In the genomic region with DNA sequence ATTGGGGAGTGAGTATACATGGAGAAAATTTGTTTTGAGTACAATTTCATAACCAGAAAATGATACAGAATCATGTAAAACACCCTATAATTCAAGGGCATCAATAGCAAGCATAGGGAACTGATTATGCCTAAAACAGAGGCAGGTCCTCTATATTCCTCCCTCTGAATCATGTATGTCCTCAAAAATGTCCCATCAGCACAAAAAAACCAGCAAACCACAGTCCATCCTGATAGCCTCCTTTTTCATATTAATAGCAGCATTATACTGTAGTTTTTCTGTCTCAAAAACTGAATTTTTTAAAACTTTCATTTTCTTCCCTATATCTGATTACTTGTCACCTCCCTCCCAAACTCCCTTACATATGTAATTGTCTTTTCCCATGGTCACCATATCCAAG, we compare ENCODE assay signal across 20 cellular contexts.
DNase-seq lines count a peak whose midpoint lies in the region; ATAC-seq, FAIRE-seq and TF ChIP-seq lines count a peak whose summit lies in the region.
"Had no signal": no experiment of that assay in that cellular context is flagged by ENCODE, and none has a peak within 500 bp of the region (broad histone marks: within the 10 kb centered on the region; RNA-seq: fewer than 3 reads in every experiment).

No MANE protein-coding gene starts in this region.

- H3K79me1 ChIP-seq in IMR-90 (ENCODE audit: low read depth in 1 of 2, low read length in 2 of 2): no peaks in the 10 kb centered on the region

- H3K27ac ChIP-seq in A549 (no peak overlapping the region), IMR-90 (ENCODE audit: insufficient read depth, low read length) (no peak overlapping the region), K562 (ENCODE audit: extremely low read depth, low read depth, low read length) (no peak overlapping the region)
- H3K27ac ChIP-seq: BLaER1 treated with 17β-estradiol and CSF1 and Interleukin-3, amounts not matched to agents 10 nM and 100 nM; C4-2B had no signal

- no peaks in the 10 kb centered on the region for H3K36me3 ChIP-seq in IMR-90 (ENCODE audit: control insufficient read depth, insufficient read depth, low read length)
- H3K36me3 ChIP-seq in K562 (ENCODE audit: control insufficient read depth, insufficient read depth, low read length): no peaks in the 10 kb centered on the region
- H3K36me3 ChIP-seq: BLaER1 treated with 17β-estradiol and CSF1 and Interleukin-3, amounts not matched to agents 10 nM and 100 nM had no signal

- CTCF ChIA-PET in A549 (lab: Yijun Ruan, JAX) (no interaction called here), IMR-90 (lab: Yijun Ruan, JAX) (no interaction called here), K562 (lab: Yijun Ruan, JAX; ENCODE audit: low intra/inter-chr PET ratio) (no interaction called here)

- FAIRE-seq in A549 (lab: Jason Lieb, UNC): no peak
- FAIRE-seq in K562 (lab: Jason Lieb, UNC): no peak
- FAIRE-seq: A204.1, D721Med, G401.6, GM12891, GM19239 had no signal

- TF ChIP-seq EP300 in A549 (IDR thresholded peaks at IDR 0.05) (no peak), K562 (IDR thresholded peaks at IDR 0.05; ENCODE audit: low read length) (no peak)

- H2AK9ac ChIP-seq in IMR-90 (replicated peaks; ENCODE audit: low read depth, low read length, poor library complexity): no peak overlapping the region

- H3K4me2 ChIP-seq in A549 (no peak overlapping the region), IMR-90 (ENCODE audit: low read depth, low read length) (no peak overlapping the region), K562 (ENCODE audit: insufficient read depth, low read length) (no peak overlapping the region)
- H3K4me2 ChIP-seq: BLaER1 treated with 17β-estradiol and CSF1 and Interleukin-3, amounts not matched to agents 10 nM and 100 nM had no signal

- BruUV-seq in IMR-90 (replicated peaks; lab: Mats Ljungman, UMichigan) (no TSS peak), K562 (replicated peaks; lab: Mats Ljungman, UMichigan) (no TSS peak)

- H2BK5ac ChIP-seq in IMR-90 (ENCODE audit: low read depth, low read length, poor library complexity, severe bottlenecking): no peak overlapping the region

- H3K9me1 ChIP-seq in IMR-90 (ENCODE audit: insufficient read depth, low read length): no peaks in the 10 kb centered on the region
- no peaks in the 10 kb centered on the region for H3K9me1 ChIP-seq in K562 (ENCODE audit: control insufficient read depth, insufficient read depth, low read length)

- no peak overlapping the region for H3K9ac ChIP-seq in IMR-90 (ENCODE audit: low read depth, low read length)
- H3K9ac ChIP-seq in K562 (ENCODE audit: insufficient read depth in 1 of 2, low read depth in 2 of 2, low read length in 2 of 2): no peak overlapping the region
- H3K9ac ChIP-seq: BLaER1 treated with 17β-estradiol and CSF1 and Interleukin-3, amounts not matched to agents 10 nM and 100 nM had no signal

- no peaks in the 10 kb centered on the region for H3K4me1 ChIP-seq in A549
- H3K4me1 ChIP-seq in IMR-90 (ENCODE audit: control insufficient read depth, insufficient read depth, low read length): no peaks in the 10 kb centered on the region
- H3K4me1 ChIP-seq in K562 (replicated peaks in 1 of 2; ENCODE audit: control insufficient read depth in 2 of 2, insufficient read depth in 2 of 2, low read length in 2 of 2): no peaks in the 10 kb centered on the region
- H3K4me1 ChIP-seq: BLaER1 treated with 17β-estradiol and CSF1 and Interleukin-3, amounts not matched to agents 10 nM and 100 nM; Caco-2 had no signal

- H3K4ac ChIP-seq in IMR-90 (ENCODE audit: low read depth, low read length): no peak overlapping the region

- no peak overlapping the region for H3K18ac ChIP-seq in IMR-90 (ENCODE audit: low read depth, low read length)

- no peak overlapping the region for H2AFZ ChIP-seq in IMR-90 (replicated peaks; ENCODE audit: low read length, poor library complexity)
- no peak overlapping the region for H2AFZ ChIP-seq in K562 (ENCODE audit: low read depth, low read length)

- H3K56ac ChIP-seq in IMR-90 (ENCODE audit: extremely low read depth, insufficient read depth, low read length): no peak overlapping the region

- TF ChIP-seq CTCF in A549 (IDR thresholded peaks at IDR 0.05): no peak
- no peak for TF ChIP-seq CTCF in IMR-90 (conservative IDR thresholded peaks at IDR 0.05; ENCODE audit: low read depth, low read length)
- no peak for TF ChIP-seq CTCF in K562 (IDR thresholded peaks at IDR 0.05 in 2 of 3, conservative IDR thresholded peaks at IDR 0.05 in 1 of 3; ENCODE audit: insufficient read depth in 2 of 3, low read depth in 1 of 3, low read length in 3 of 3)
- TF ChIP-seq CTCF in GM13977 (IDR thresholded peaks at IDR 0.05; ENCODE audit: extremely low read depth, insufficient read depth, missing control alignments): no peak

- H2BK120ac ChIP-seq in IMR-90 (ENCODE audit: low read depth, low read length): no peak overlapping the region

- H3K9me3 ChIP-seq in A549: no peaks in the 10 kb centered on the region
- H3K9me3 ChIP-seq in IMR-90 (ENCODE audit: control insufficient read depth, insufficient read depth, low read length): peaks cover 8% of the 10 kb centered on the region
- H3K9me3 ChIP-seq in K562 (replicated peaks; ENCODE audit: control insufficient read depth, insufficient read depth, low read depth, low read length): peaks cover 2% of the 10 kb centered on the region; the same call in 1 of the 2 replicates
- H3K9me3 ChIP-seq: BLaER1 treated with 17β-estradiol and CSF1 and Interleukin-3, amounts not matched to agents 10 nM and 100 nM; Caco-2 had no signal

- H4K5ac ChIP-seq in IMR-90 (ENCODE audit: low read depth, low read length): no peak overlapping the region

- H3K4me3 ChIP-seq in A549: no peak overlapping the region
- no peak overlapping the region for H3K4me3 ChIP-seq in IMR-90 (ENCODE audit: insufficient read depth, low read depth, low read length)
- H3K4me3 ChIP-seq in K562: no peak overlapping the region
- H3K4me3 ChIP-seq: BLaER1 treated with 17β-estradiol and CSF1 and Interleukin-3, amounts not matched to agents 10 nM and 100 nM had no signal

- in situ Hi-C loops in IMR-90 (cut with MboI; ENCODE audit: low sequenced_read_pairs) (no loop called here), K562 (cut with MboI) (no loop called here), GM13977 (cut with MboI; ENCODE audit: low pct_unique_long_range_greater_than_20kb, low sequenced_read_pairs, unreplicated experiment) (no loop called here)

- H2BK15ac ChIP-seq in IMR-90 (ENCODE audit: low read depth, low read length): no peak overlapping the region

- H3K79me2 ChIP-seq in K562 (ENCODE audit: control insufficient read depth, insufficient read depth, low read length): no peaks in the 10 kb centered on the region

- intact Hi-C loops in IMR-90 (cut with micrococcal nuclease) (no loop called here), K562 (cut with micrococcal nuclease) (no loop called here)

- H4K20me1 ChIP-seq in IMR-90 (ENCODE audit: insufficient read depth, low read length): no peaks in the 10 kb centered on the region
- no peaks in the 10 kb centered on the region for H4K20me1 ChIP-seq in K562 (replicated peaks; ENCODE audit: control insufficient read depth, insufficient read depth, low read length)
- H4K20me1 ChIP-seq: BLaER1 treated with 17β-estradiol and CSF1 and Interleukin-3, amounts not matched to agents 10 nM and 100 nM had no signal

- no peak overlapping the region for H2BK20ac ChIP-seq in IMR-90 (ENCODE audit: low read depth, low read length)

- H3K27me3 ChIP-seq in IMR-90 (ENCODE audit: control insufficient read depth, insufficient read depth, low read length) (no peaks in the 10 kb centered on the region), K562 (ENCODE audit: control insufficient read depth in 2 of 2, insufficient read depth in 2 of 2, low read length in 2 of 2) (no peaks in the 10 kb centered on the region)
- H3K27me3 ChIP-seq: BLaER1 treated with 17β-estradiol and CSF1 and Interleukin-3, amounts not matched to agents 10 nM and 100 nM had no signal

- ATAC-seq in A549 (no peak), IMR-90 (ENCODE audit: low read depth) (no peak), K562 (no peak), HG03039 (IDR thresholded peaks at IDR 0.05; ENCODE audit: unreplicated experiment) (no peak)
- ATAC-seq: CD8-positive, alpha-beta T cell had no signal

- no peak overlapping the region for H3K23ac ChIP-seq in IMR-90 (ENCODE audit: low read depth, low read length)

- POLR2A ChIA-PET in A549 (lab: Yijun Ruan, JAX): no interaction called here
- POLR2A ChIA-PET in IMR-90 (lab: Charles Lee; ENCODE audit: unreplicated experiment): no interaction called here
- POLR2A ChIA-PET in K562 (lab: Yijun Ruan, JAX): no interaction called here

- DNase-seq in A549 (ENCODE audit: low read depth in 1 of 2, low spot score in 1 of 2): no peak
- no peak for DNase-seq in IMR-90
- no peak for DNase-seq in K562 (ENCODE audit: extremely low read depth in 1 of 4, low spot score in 3 of 4)
- DNase-seq in GM13977 (ENCODE audit: low spot score): no peak
- DNase-seq: 8988T; AML-193; Caco-2; Calu3; CD4-positive, alpha-beta T cell; CD8-positive, alpha-beta T cell; DMS79 treated with DMSO at 0.1 percent for 48 hours; GF-D8 had no signal

- no peak overlapping the region for H3K14ac ChIP-seq in IMR-90 (replicated peaks; ENCODE audit: low read depth, low read length)

- TF ChIP-seq RAD21 in A549 (conservative IDR thresholded peaks at IDR 0.05 in 1 of 2, IDR thresholded peaks at IDR 0.05 in 1 of 2): no peak
- TF ChIP-seq RAD21 in IMR-90 (IDR thresholded peaks at IDR 0.05; ENCODE audit: low read length): no peak
- TF ChIP-seq RAD21 in K562 (CRISPR knock-in tag; conservative IDR thresholded peaks at IDR 0.05 in 1 of 2, IDR thresholded peaks at IDR 0.05 in 1 of 2): no peak

- no peak overlapping the region for H4K8ac ChIP-seq in IMR-90 (ENCODE audit: low read depth in 2 of 2, low read length in 2 of 2)

- dilution Hi-C loops in IMR-90 (cut with HindIII; ENCODE audit: low sequenced_read_pairs, unreplicated experiment): no loop called here

- H2AK5ac ChIP-seq in IMR-90 (ENCODE audit: low read depth, low read length): no peak overlapping the region

- TF ChIP-seq POLR2A in A549 (IDR thresholded peaks at IDR 0.05; ENCODE audit: low read length) (no peak), IMR-90 (IDR thresholded peaks at IDR 0.05; ENCODE audit: low read depth, low read length) (no peak), K562 (conservative IDR thresholded peaks at IDR 0.05) (no peak)

- no peak overlapping the region for H4K91ac ChIP-seq in IMR-90 (ENCODE audit: insufficient read depth, low read depth, low read length)

TF ChIP-seq in A549, 52 proteins besides CTCF, POLR2A, EP300 and RAD21 (continues in another document):
- TF ChIP-seq MAFK (IDR thresholded peaks at IDR 0.05; ENCODE audit: partially characterized antibody): peak; percentile 30

TF ChIP-seq in IMR-90, 13 proteins besides CTCF, POLR2A, EP300 and RAD21:
- TF ChIP-seq MAFK (IDR thresholded peaks at IDR 0.05; ENCODE audit: low read depth, low read length): peak; percentile 15; the same call in 1 of the 2 replicates
- TF ChIP-seq RFX5 (IDR thresholded peaks at IDR 0.05; ENCODE audit: low read depth, low read length): no peak
TF ChIP-seq in IMR-90: peak in this region for 1.

TF ChIP-seq in K562, 482 proteins besides CTCF, POLR2A, EP300 and RAD21:
- TF ChIP-seq ZNF316 (IDR thresholded peaks at IDR 0.05) (peak; percentile 59), CHCHD3 (CRISPR knock-in tag; IDR thresholded peaks at IDR 0.05) (no peak), MAFG (tag; conservative IDR thresholded peaks at IDR 0.05) (0 out of 2 replicates have a peak, but pooled peaks have one; percentile 6), MAFF (IDR thresholded peaks at IDR 0.05; ENCODE audit: low read length) (0 out of 2 replicates have a peak, but pooled peaks have one; percentile 10)
TF ChIP-seq in K562: peak in this region for 3.
